ENCODE assay signal across 9 cellular contexts in the genomic region with DNA sequence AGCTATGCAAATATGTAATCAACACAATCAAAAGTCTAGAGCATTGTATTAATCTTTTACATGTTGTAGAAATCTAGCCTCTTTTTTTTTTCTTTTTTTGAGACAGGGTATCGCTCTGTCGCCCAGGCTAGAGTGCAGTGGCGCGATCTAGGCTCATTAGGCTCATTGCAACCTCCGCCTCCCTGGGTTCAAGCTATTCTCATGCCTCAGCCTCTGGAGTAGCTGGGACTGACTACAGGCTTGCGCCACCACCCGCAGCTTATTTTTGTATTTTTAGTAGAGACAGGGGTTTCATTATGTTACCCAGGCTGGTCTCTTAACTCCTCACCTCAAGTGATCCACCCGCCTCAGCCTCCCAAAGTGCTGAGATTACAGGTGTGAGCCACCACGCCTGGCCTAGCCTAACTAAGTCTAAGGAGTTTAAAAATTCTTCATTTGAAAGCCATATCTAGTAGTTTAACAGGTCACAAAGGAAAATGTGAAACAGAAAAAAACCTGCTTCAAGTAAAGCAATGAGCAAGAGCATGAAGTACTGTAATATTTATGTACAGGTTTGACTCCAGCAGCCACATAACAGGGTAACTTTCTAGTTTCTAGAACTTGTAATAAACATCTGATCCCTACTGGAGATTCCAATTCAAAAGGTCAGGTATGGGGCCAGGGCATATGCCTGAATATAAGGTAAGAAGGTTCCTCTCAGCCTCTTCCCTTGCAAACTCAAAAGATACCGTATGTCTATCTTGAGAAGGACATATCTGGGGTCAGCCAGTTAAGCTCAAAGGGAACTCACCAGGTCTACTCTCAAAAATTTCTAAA. TPM values are rescaled to one million over a fixed set of nuclear protein-coding genes. Genes with fewer than 3 reads are reported as not detected.
DNase-seq lines count a peak whose midpoint lies in the region; ATAC-seq and TF ChIP-seq lines count a peak whose summit lies in the region.
"Had no signal": no experiment of that assay in that cellular context is flagged by ENCODE, and none has a peak within 500 bp of the region (broad histone marks: within the 10 kb centered on the region; RNA-seq: fewer than 3 reads in every experiment).

No MANE protein-coding gene starts in this region.

- H3F3A ChIP-seq in Loucy (ENCODE audit: low read depth): no peaks in the 10 kb centered on the region

- no peaks in the 10 kb centered on the region for H3K27me3 ChIP-seq in Loucy (ENCODE audit: insufficient read depth, low read length, poor library complexity, severe bottlenecking)
- H3K27me3 ChIP-seq in adipocyte (replicated peaks; ENCODE audit: control insufficient read depth, insufficient read depth, low read length): no peaks in the 10 kb centered on the region

- H3K27me3 Mint-ChIP-seq in CD14-positive monocyte (ENCODE audit: low read depth in 3 of 3) (no peaks in the 10 kb centered on the region), osteocyte (ENCODE audit: unreplicated experiment) (no peaks in the 10 kb centered on the region)

- H3K4me3 ChIP-seq in Loucy (ENCODE audit: low read length, poor library complexity, severe bottlenecking): peak overlapping the region; percentile 98
- H3K4me3 ChIP-seq in adipocyte (ENCODE audit: low read length): peak overlapping the region; percentile 96

- H3K9me3 ChIP-seq in Loucy (ENCODE audit: insufficient read depth, low read depth, low read length) (no peaks in the 10 kb centered on the region), adipocyte (ENCODE audit: control insufficient read depth, low read length) (no peaks in the 10 kb centered on the region)

- H3K4me2 ChIP-seq in Loucy (ENCODE audit: low read depth, low read length, poor library complexity, severe bottlenecking): peak overlapping the region; percentile 98

- H3K9me2 ChIP-seq in Loucy (replicated peaks; ENCODE audit: low read depth, low read length): no peaks in the 10 kb centered on the region

- H3K4me1 ChIP-seq in Loucy (ENCODE audit: insufficient read depth, low read length, poor library complexity, severe bottlenecking): peaks cover 56% of the 10 kb centered on the region
- H3K4me1 ChIP-seq in adipocyte (ENCODE audit: control insufficient read depth, insufficient read depth, low read length): peaks cover 30% of the 10 kb centered on the region

- intact Hi-C loops in CD14-positive monocyte (cut with micrococcal nuclease): loop anchor here in 1 of 2 donors (10.0 kb wide), 1 partner anchor 46 kb away; the partner anchor contains the start of gene SPAG4

- H3K4me1 Mint-ChIP-seq in CD14-positive monocyte: peaks cover 47% of the 10 kb centered on the region
- H3K4me1 Mint-ChIP-seq in osteocyte (ENCODE audit: unreplicated experiment): peaks cover 66% of the 10 kb centered on the region

- peaks cover 95% of the 10 kb centered on the region for H3K79me2 ChIP-seq in Loucy (ENCODE audit: insufficient read depth, low read length)

- DNase-seq in CD14-positive monocyte (ENCODE audit: low spot score): no peak
- no peak for DNase-seq in adipocyte (ENCODE audit: low read depth)
- peak; percentile 30 for DNase-seq in osteocyte (ENCODE audit: extremely low spot score, unreplicated experiment)
- no peak for DNase-seq in NCI-H2029 (lab: John Stamatoyannopoulos, UW)
- DNase-seq in GM03348 (ENCODE audit: low spot score): no peak
- DNase-seq in SHP77 (lab: John Stamatoyannopoulos, UW): no peak
- DNase-seq: NCI-H187 had no signal

- H3K27ac Mint-ChIP-seq in CD14-positive monocyte (peak overlapping the region in 5 of 7 donors; percentile 25 to 75 (median 53)), osteocyte (ENCODE audit: unreplicated experiment) (peak overlapping the region; percentile 18)

- peak overlapping the region; percentile 98 for H3K9ac ChIP-seq in Loucy (ENCODE audit: low read depth, low read length, poor library complexity, severe bottlenecking)
- H3K9ac ChIP-seq in adipocyte (ENCODE audit: low read length): no peak overlapping the region

- H3K36me3 Mint-ChIP-seq in CD14-positive monocyte (peaks cover 4 to 8% of the 10 kb centered on the region in 2 donors), osteocyte (ENCODE audit: unreplicated experiment) (peaks cover 1% of the 10 kb centered on the region)

- TF ChIP-seq CTCF in CD14-positive monocyte (IDR thresholded peaks at IDR 0.05): no peak
- no peak for TF ChIP-seq CTCF in Loucy (conservative IDR thresholded peaks at IDR 0.05; ENCODE audit: low read length)
- no peak for TF ChIP-seq CTCF in osteocyte (IDR thresholded peaks at IDR 0.05)

- no peak for ATAC-seq in HG03442 (IDR thresholded peaks at IDR 0.05; ENCODE audit: unreplicated experiment)

- H3K4me3 Mint-ChIP-seq in CD14-positive monocyte (peak overlapping the region in 1 of 2 donors; percentile 27), osteocyte (ENCODE audit: unreplicated experiment) (no peak overlapping the region)

- peaks cover 92% of the 10 kb centered on the region for H4K20me1 ChIP-seq in Loucy (ENCODE audit: insufficient read depth, low read length, poor library complexity, severe bottlenecking)

- H3K36me3 ChIP-seq in Loucy (ENCODE audit: insufficient read depth, low read length): peaks cover 12% of the 10 kb centered on the region; the same call in 1 of the 2 replicates
- H3K36me3 ChIP-seq in adipocyte (ENCODE audit: control insufficient read depth, insufficient read depth, low read length, severe bottlenecking): no peaks in the 10 kb centered on the region

- no peak overlapping the region for H2AFZ ChIP-seq in Loucy (ENCODE audit: low read length)

- H3K9me3 Mint-ChIP-seq in CD14-positive monocyte (no peaks in the 10 kb centered on the region), osteocyte (ENCODE audit: unreplicated experiment) (no peaks in the 10 kb centered on the region)

RNA-seq across cellular contexts. Expression of gene CPNE1, which starts 4.4 kb away (rescaled TPM):
- 100 to 1,000 TPM; 167 to 210 TPM for polyA plus RNA-seq in CD14-positive monocyte
- total RNA-seq in osteocyte: 164 and 180 TPM in 2 replicates

RNA-seq across cellular contexts. Expression of gene RBM12, which starts 4.4 kb away (rescaled TPM):
- 10 to 100 TPM; 21.5 to 30.4 TPM for polyA plus RNA-seq in CD14-positive monocyte
- total RNA-seq in osteocyte: 85.5 and 97.3 TPM in 2 replicates

RNA-seq across cellular contexts. Expression of gene NFS1, which starts 38.8 kb away (rescaled TPM):
- 10 to 100 TPM; 18.1 to 19.2 TPM for polyA plus RNA-seq in CD14-positive monocyte
- total RNA-seq in osteocyte: 26.0 and 29.4 TPM in 2 replicates

RNA-seq across cellular contexts. Expression of gene ROMO1, which starts 38.9 kb away (rescaled TPM):
- 100 to 1,000 TPM; 352 to 448 TPM for polyA plus RNA-seq in CD14-positive monocyte
- 110 and 116 TPM in 2 replicates for total RNA-seq in osteocyte

RNA-seq across cellular contexts. Expression of gene SPAG4, which starts 44.7 kb away (rescaled TPM):
- under 1 TPM in 1 of 2 donors, not detected in 1; 0.12 TPM for polyA plus RNA-seq in CD14-positive monocyte
- total RNA-seq in osteocyte: 1.8 and 1.9 TPM in 2 replicates
